ENCODE assay signal across 17 cellular contexts in the genomic region with DNA sequence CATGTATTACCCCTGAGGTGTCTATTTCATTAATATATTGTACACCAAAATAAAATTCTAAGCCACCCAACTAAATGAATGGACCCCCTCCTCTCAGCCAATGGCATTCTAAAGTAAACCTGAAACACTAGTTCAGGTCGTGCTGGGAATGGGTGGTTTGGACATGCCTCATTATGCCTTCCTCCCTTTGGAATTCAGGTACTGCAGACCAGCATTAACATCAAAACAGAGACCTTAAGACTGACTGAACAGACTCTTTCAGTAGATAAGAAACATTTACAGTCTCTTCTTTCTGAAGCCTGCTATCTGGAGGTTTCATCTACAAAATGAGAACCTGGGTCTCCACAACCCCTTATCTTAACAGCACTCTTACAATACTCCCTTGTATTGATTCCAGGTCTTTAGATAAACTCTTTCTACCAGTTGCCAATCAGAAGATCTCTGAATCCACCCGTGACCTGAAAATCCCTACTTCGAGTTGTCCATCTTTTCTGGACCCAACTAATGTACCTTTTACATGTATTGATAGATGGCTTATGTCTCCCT.
DNase-seq lines count a peak whose midpoint lies in the region; ATAC-seq, FAIRE-seq and TF ChIP-seq lines count a peak whose summit lies in the region.
"Had no signal": no experiment of that assay in that cellular context is flagged by ENCODE, and none has a peak within 500 bp of the region (broad histone marks: within the 10 kb centered on the region; RNA-seq: fewer than 3 reads in every experiment).

No MANE protein-coding gene starts in this region.

- 60% methylated on average over 3 of the region's 3 CpGs for WGBS in HUES64
- 43% methylated on average over 3 of the region's 3 CpGs for WGBS in smooth muscle cell (ENCODE audit: low lambda C conversion rate)

- ATAC-seq in GM18873 (IDR thresholded peaks at IDR 0.05; ENCODE audit: low FRiP score, unreplicated experiment) = no peak
- no peak for ATAC-seq in left cardiac atrium

- H3K9ac ChIP-seq in HUES64 (ENCODE audit: low read depth, low read length) (peak overlapping the region; percentile 11; the same call in 1 of the 2 replicates), smooth muscle cell (ENCODE audit: low read depth) (no peak overlapping the region)

- H3K27ac ChIP-seq in HUES64 (ENCODE audit: low read depth, low read length) (peak overlapping the region; percentile 83), smooth muscle cell (ENCODE audit: low read depth) (peak overlapping the region; percentile 10)
- H3K27ac ChIP-seq: SJSA1 had no signal

- H3F3A ChIP-seq in smooth muscle cell (ENCODE audit: low read depth) = no peaks in the 10 kb centered on the region

- no peaks in the 10 kb centered on the region for H4K20me1 ChIP-seq in smooth muscle cell (ENCODE audit: low read depth)

- H3K27me3 ChIP-seq in HUES64 (ENCODE audit: insufficient read depth, low read length) = no peaks in the 10 kb centered on the region
- no peaks in the 10 kb centered on the region for H3K27me3 ChIP-seq in smooth muscle cell (ENCODE audit: low read depth)
- H3K27me3 ChIP-seq: BE2C, SJSA1 had no signal

- no peak overlapping the region for H2AFZ ChIP-seq in smooth muscle cell (ENCODE audit: low read depth)

- H3K79me2 ChIP-seq in smooth muscle cell (ENCODE audit: low read depth) = peaks cover 6% of the 10 kb centered on the region

- H3K4me1 ChIP-seq in HUES64 (ENCODE audit: insufficient read depth, low read length) = peaks cover 75% of the 10 kb centered on the region
- H3K4me1 ChIP-seq in smooth muscle cell (ENCODE audit: low read depth) = no peaks in the 10 kb centered on the region
- H3K4me1 ChIP-seq: BE2C had no signal

- DNase-seq in GM19239 (ENCODE audit: insufficient read length, low spot score) (no peak), iPS DF 4.7 (ENCODE audit: extremely low read depth, low spot score) (peak; percentile 44), smooth muscle cell (lab: John Stamatoyannopoulos, UW; ENCODE audit: unreplicated experiment) (no peak), kidney glomerular epithelial cell (lab: John Stamatoyannopoulos, UW) (no peak), left cardiac atrium (no peak)
- DNase-seq: BE2C; CD4-positive, alpha-beta memory T cell; DND-41; HFFc6; NCI-H1417 treated with DMSO at 0.1 percent for 48 hours; NCI-H2081; NCI-H2227 treated with DMSO at 0.1 percent for 48 hours; NCI-H526; SW 1271 had no signal

- H3K4me2 ChIP-seq in smooth muscle cell = no peak overlapping the region

- H3K9me3 ChIP-seq in HUES64 (ENCODE audit: insufficient read depth, low read depth, low read length) (no peaks in the 10 kb centered on the region), smooth muscle cell (replicated peaks; ENCODE audit: low read depth) (no peaks in the 10 kb centered on the region)
- H3K9me3 ChIP-seq: BE2C, SJSA1 had no signal

- H3K4me3 ChIP-seq in HUES64 (ENCODE audit: low read length) = peak overlapping the region; percentile 17; the same call in 1 of the 2 replicates
- no peak overlapping the region for H3K4me3 ChIP-seq in smooth muscle cell
- H3K4me3 ChIP-seq: SJSA1 had no signal

- peaks cover 38% of the 10 kb centered on the region for H3K36me3 ChIP-seq in HUES64 (ENCODE audit: insufficient read depth, low read length)
- no peaks in the 10 kb centered on the region for H3K36me3 ChIP-seq in smooth muscle cell (ENCODE audit: low read depth)
- H3K36me3 ChIP-seq: BE2C had no signal

- no peak for TF ChIP-seq CTCF in smooth muscle cell (IDR thresholded peaks at IDR 0.05; ENCODE audit: borderline replicate concordance, insufficient read depth, poor library complexity, severe bottlenecking)

- intact Hi-C loops in left cardiac atrium (cut with DNase I) = no loop called here

- peak; percentile 47 for FAIRE-seq in GM19239 (lab: Jason Lieb, UNC)
